ENCODE assay signal across 16 cellular contexts in the genomic region with DNA sequence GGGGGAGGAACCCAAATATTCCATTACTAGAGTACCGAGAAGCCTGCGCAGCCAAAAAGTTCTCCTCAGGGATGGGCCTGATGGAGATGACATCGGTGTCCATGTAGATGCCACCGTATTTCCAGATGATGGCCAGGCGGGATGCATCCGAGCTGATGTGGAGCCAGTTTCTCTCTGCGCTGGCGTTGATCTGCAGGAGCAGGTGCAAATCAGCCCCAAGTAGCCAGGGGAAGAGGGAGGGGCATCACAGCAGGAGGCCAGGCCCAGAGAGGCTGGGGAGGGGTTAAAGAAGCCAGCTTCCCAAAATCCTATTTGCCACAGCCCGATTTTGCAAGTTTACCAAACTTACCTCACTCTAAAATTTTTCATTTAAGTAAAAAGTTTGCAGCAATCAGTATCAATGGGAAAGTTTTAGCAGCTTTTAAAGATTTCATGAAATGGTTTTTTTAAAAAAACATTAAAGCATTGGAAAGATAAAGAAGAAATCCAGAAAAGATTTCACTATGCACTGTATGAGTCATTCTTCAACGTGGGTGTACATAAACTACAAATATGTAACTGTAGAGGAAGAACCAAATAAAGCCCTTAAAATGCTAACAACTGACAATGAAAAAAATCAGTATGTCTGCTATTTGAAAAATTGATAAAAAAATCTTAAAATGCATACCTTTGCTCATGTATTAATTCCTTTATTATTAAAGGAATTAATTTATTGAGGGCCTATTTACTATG. TPM values are rescaled to one million over a fixed set of nuclear protein-coding genes. Genes with fewer than 3 reads are reported as not detected.
DNase-seq lines count a peak whose midpoint lies in the region; ATAC-seq and TF ChIP-seq lines count a peak whose summit lies in the region.
"Had no signal": no experiment of that assay in that cellular context is flagged by ENCODE, and none has a peak within 500 bp of the region (broad histone marks: within the 10 kb centered on the region; RNA-seq: fewer than 3 reads in every experiment).

No MANE protein-coding gene starts in this region.

- H3K27me3 ChIP-seq in A673 (replicated peaks; ENCODE audit: insufficient read depth, low read depth, low read length, poor library complexity), result no peaks in the 10 kb centered on the region
- H3K27me3 ChIP-seq in dorsolateral prefrontal cortex, result no peaks in the 10 kb centered on the region
- H3K27me3 ChIP-seq: spleen, vagina had no signal

- ATAC-seq in GM18868 (IDR thresholded peaks at IDR 0.05; ENCODE audit: unreplicated experiment), result no peak
- ATAC-seq: natural killer cell had no signal

- intact Hi-C loops in A673 (cut with micrococcal nuclease; ENCODE audit: unreplicated experiment), result no loop called here
- intact Hi-C loops in dorsolateral prefrontal cortex (cut with DNase I), result no loop called here

- TF ChIP-seq CTCF in A673 (conservative IDR thresholded peaks at IDR 0.05; ENCODE audit: low read depth, low read length) (no peak), astrocyte of the spinal cord (IDR thresholded peaks at IDR 0.05; ENCODE audit: low read depth, low read length) (no peak), mesothelial cell of epicardium (IDR thresholded peaks at IDR 0.05; ENCODE audit: unreplicated experiment) (no peak), dorsolateral prefrontal cortex (IDR thresholded peaks at IDR 0.05 in 54 of 56, conservative IDR thresholded peaks at IDR 0.05 in 2 of 56; ENCODE audit: low read depth in 1 of 56, partially characterized antibody in 56 of 56) (no peak)

- peaks cover 7% of the 10 kb centered on the region for H3K9me3 Mint-ChIP-seq in mesothelial cell of epicardium
- H3K9me3 Mint-ChIP-seq: natural killer cell had no signal

- CTCF ChIA-PET in A673 (lab: Charles Lee), result no interaction called here

- H3K4me1 Mint-ChIP-seq in mesothelial cell of epicardium, result peaks cover 9% of the 10 kb centered on the region
- H3K4me1 Mint-ChIP-seq: natural killer cell had no signal

- H3K4me3 ChIP-seq in A673 (ENCODE audit: low read depth, low read length, poor library complexity, severe bottlenecking) (no peak overlapping the region), astrocyte of the spinal cord (ENCODE audit: low read depth, low read length) (no peak overlapping the region), dorsolateral prefrontal cortex (no peak overlapping the region)
- H3K4me3 ChIP-seq: vagina had no signal

- H3K4me3 Mint-ChIP-seq in mesothelial cell of epicardium, result no peak overlapping the region
- H3K4me3 Mint-ChIP-seq: natural killer cell had no signal

- H3K27ac ChIP-seq in A673 (ENCODE audit: low read depth, low read length, poor library complexity, severe bottlenecking) (no peak overlapping the region), dorsolateral prefrontal cortex (peak overlapping the region in 2 of 59 donors; percentile 4 to 46)
- H3K27ac ChIP-seq: vagina had no signal

- peak overlapping the region; percentile 15 for H3K27ac Mint-ChIP-seq in mesothelial cell of epicardium
- H3K27ac Mint-ChIP-seq: natural killer cell had no signal

- H3K36me3 ChIP-seq in A673 (ENCODE audit: insufficient read depth, low read length, poor library complexity, severe bottlenecking), result no peaks in the 10 kb centered on the region
- H3K36me3 ChIP-seq: spleen, vagina had no signal

- peak; percentile 35 for DNase-seq in A673 (ENCODE audit: low spot score)
- DNase-seq in HCEC 1CT, result peak; percentile 58
- peak; percentile 46 for DNase-seq in astrocyte of the spinal cord (ENCODE audit: low read depth, low spot score)
- no peak for DNase-seq in mesothelial cell of epicardium (ENCODE audit: low spot score in 2 of 2, unreplicated experiment in 2 of 2)
- no peak for DNase-seq in DMS153 (lab: John Stamatoyannopoulos, UW)
- DNase-seq in hypothalamus (lab: John Stamatoyannopoulos, UW), result no peak
- DNase-seq in dorsolateral prefrontal cortex, result no peak
- DNase-seq: activated T-cell treated with anti-CD3 and anti-CD28 coated beads, Interleukin-2, amount 50 U/mL, for 1 hour; erythroblast; natural killer cell; NCI-H1092; NCI-H748 treated with DMSO at 0.1 percent for 48 hours; spleen had no signal

- POLR2A ChIA-PET in A673 (lab: Charles Lee; ENCODE audit: low non-redundant PET), result no interaction called here

- in situ Hi-C loops in astrocyte of the spinal cord (cut with HindIII; ENCODE audit: low sequenced_read_pairs), result no loop called here

- H3K27me3 Mint-ChIP-seq in mesothelial cell of epicardium (ENCODE audit: low read depth), result no peaks in the 10 kb centered on the region

- H3K9me3 ChIP-seq in A673 (ENCODE audit: low read depth, low read length, poor library complexity, severe bottlenecking), result peaks cover 3% of the 10 kb centered on the region
- H3K9me3 ChIP-seq: vagina had no signal

- BruUV-seq in A673 (replicated peaks; lab: Mats Ljungman, UMichigan), result no TSS peak

- H3K4me1 ChIP-seq in A673 (ENCODE audit: insufficient read depth, low read length, poor library complexity, severe bottlenecking), result peaks cover 12% of the 10 kb centered on the region
- H3K4me1 ChIP-seq: vagina had no signal

- peaks cover 2% of the 10 kb centered on the region for H3K36me3 Mint-ChIP-seq in mesothelial cell of epicardium
- H3K36me3 Mint-ChIP-seq: natural killer cell had no signal

RNA-seq across cellular contexts. Expression of a gene that starts 7.3 kb away (rescaled TPM):
- not detected in 2 replicates for total RNA-seq in A673 (2021)
- total RNA-seq in mesothelial cell of epicardium, result not detected in 3 replicates
- under 1 TPM in 3 of 120 experiments, not detected in 117; 0.29 to 0.76 (median 0.32) TPM for total RNA-seq in dorsolateral prefrontal cortex
- total RNA-seq: Daoy, natural killer cell, spleen, vagina had no signal

RNA-seq across cellular contexts. Expression of a gene that starts 9.4 kb away (rescaled TPM):
- total RNA-seq in A673 (2021) (3.8 and 8.1 TPM in 2 replicates), mesothelial cell of epicardium (24.9 to 26.5 TPM (median 25.1 TPM) in 3 replicates), dorsolateral prefrontal cortex (10 to 100 TPM in 61 of 120 experiments, 1 to 10 TPM in 59; 3.3 to 20.4 (median 10.0) TPM)
- total RNA-seq: natural killer cell had no signal

RNA-seq across cellular contexts. Expression of a gene that starts 49.9 kb away (rescaled TPM):
- 25.6 and 33.1 TPM in 2 replicates for total RNA-seq in A673 (2021)
- total RNA-seq in mesothelial cell of epicardium, result 19.3 to 21.1 TPM (median 21.0 TPM) in 3 replicates
- total RNA-seq in dorsolateral prefrontal cortex, result 10 to 100 TPM in 88 of 120 experiments, 1 to 10 TPM in 32; 5.7 to 15.5 (median 11.1) TPM

Comparison
In these comparisons a context has a peak if more than half of its experiments do, and no peak if none do; other contexts are left out.
1. DNase-seq: peak in A673 (single experiment), HCEC 1CT (single experiment) and astrocyte of the spinal cord (single experiment); none in mesothelial cell of epicardium (0 of 2), DMS153 (single experiment), hypothalamus (0 of 51) and dorsolateral prefrontal cortex (0 of 10).